Comparison of ENCODE assay signal across 25 cellular contexts in genomic region chr2:242013771-242014170, GRCh38.
"Had no signal": no experiment of that assay in that cellular context is flagged by ENCODE, and none has a peak within 500 bp of the region (broad histone marks: within the 10 kb centered on the region; RNA-seq: fewer than 3 reads in every experiment).

No MANE protein-coding gene starts in this region.

- H3K9ac ChIP-seq: KMS-11 had no signal

- H3K4me3 ChIP-seq: SJCRH30, SK-N-MC had no signal

- H3K36me3 ChIP-seq: brain microvascular endothelial cell, SJCRH30, WERI-Rb-1 had no signal

- H3K4me1 ChIP-seq: SJCRH30 had no signal

- H3K4me2 ChIP-seq: KMS-11 had no signal

- H3K27ac ChIP-seq: brain microvascular endothelial cell, KMS-11, SJCRH30, SK-N-MC, WERI-Rb-1 had no signal

- H3K9me3 ChIP-seq: SJCRH30 had no signal

- H3K27me3 ChIP-seq: brain microvascular endothelial cell, SJCRH30 had no signal

- DNase-seq: activated CD4-positive, alpha-beta T cell treated with anti-CD3 and anti-CD28 coated beads, Interleukin-2, amount 10 ng/mL, durations not matched to agents 24 days and 14 days; activated CD4-positive, alpha-beta T cell treated with anti-CD3 and anti-CD28 coated beads, Interleukin-2, amount 50 U/mL, for 48 hours; activated CD4-positive, CD25-positive, alpha-beta regulatory T cell; activated CD8-positive, alpha-beta T cell treated with anti-CD3 and anti-CD28 coated beads, Interleukin-2, amount 10 ng/mL, durations not matched to agents 7 days and 5 days; activated effector memory CD4-positive, alpha-beta T cell treated with Interleukin-2 at 50 U/mL for 16 hours; activated naive CD8-positive, alpha-beta T cell treated with anti-CD3 and anti-CD28 coated beads for 36 hours; activated T-cell treated with anti-CD3 and anti-CD28 coated beads, Interleukin-2, amount 50 U/mL, for 48 hours; amniotic stem cell; brain microvascular endothelial cell; MM.1S; MV-4-11; NCI-H1092; NCI-H1436 treated with DMSO at 0.1 percent for 48 hours; NCI-H1694 treated with DMSO at 0.1 percent for 48 hours; NCI-H2081; NCI-H2171 treated with DMSO at 0.1 percent for 48 hours; NCI-H2227 treated with DMSO at 0.1 percent for 48 hours; NCI-H524 treated with DMSO at 0.1 percent for 48 hours; SHP77; SJCRH30; T1000; WERI-Rb-1 had no signal

- ATAC-seq: activated CD8-positive, alpha-beta T cell treated with anti-CD3 and anti-CD28 coated beads, Interleukin-2, amount 10 ng/mL, durations not matched to agents 7 days and 5 days; Panc1 had no signal
